Comparison of ENCODE assay signal across 8 cellular contexts in genomic region chr3:100400424-100400781, GRCh38. TPM values are rescaled to one million over a fixed set of nuclear protein-coding genes. Genes with fewer than 3 reads are reported as not detected.
DNase-seq lines count a peak whose midpoint lies in the region; ATAC-seq and TF ChIP-seq lines count a peak whose summit lies in the region.

No MANE protein-coding gene starts in this region.

- no peaks in the 10 kb centered on the region for H3K9me3 ChIP-seq in lower lobe of right lung

- H3K27ac ChIP-seq in 22Rv1 (peak overlapping the region; percentile 89), lower lobe of right lung (peak overlapping the region; percentile 89)

- peaks cover 40% of the 10 kb centered on the region for H3K4me1 ChIP-seq in lower lobe of right lung

- intact Hi-C loops in lower lobe of right lung (cut with DNase I), result no loop called here

- ATAC-seq in GM18873 (IDR thresholded peaks at IDR 0.05; ENCODE audit: low FRiP score, unreplicated experiment) (peak; percentile 7), HG03139 (IDR thresholded peaks at IDR 0.05; ENCODE audit: unreplicated experiment) (peak; percentile 3), lower lobe of right lung (peak; percentile 28 to 40)

- H3K4me3 ChIP-seq in lower lobe of right lung, result peak overlapping the region; percentile 85

- DNase-seq in T-helper 22 cell (ENCODE audit: low read depth) (peak; percentile 12), cerebellum (ENCODE audit: low spot score) (peak; percentile 7), lower lobe of right lung (no peak), NCI-H1694 treated with DMSO at 0.1 percent for 48 hours (lab: John Stamatoyannopoulos, UW) (no peak)
- DNase-seq in stimulated activated CD8-positive, alpha-beta memory T cell treated with anti-CD3 and anti-CD28 coated beads, Interleukin-7, amount 100 ng/mL, for 24 hours (ENCODE audit: low read depth), result peak; percentile 9

- TF ChIP-seq CTCF in 22Rv1 (IDR thresholded peaks at IDR 0.05) (no peak), lower lobe of right lung (IDR thresholded peaks at IDR 0.05) (no peak)

- no peaks in the 10 kb centered on the region for H3K36me3 ChIP-seq in lower lobe of right lung

- H3K27me3 ChIP-seq in lower lobe of right lung (ENCODE audit: low read depth), result no peaks in the 10 kb centered on the region

RNA-seq across cellular contexts. Expression of gene TOMM70, which starts 0.5 kb away (rescaled TPM):
- total RNA-seq in cerebellum (68.3 TPM), lower lobe of right lung (31.3 TPM)

RNA-seq across cellular contexts. Expression of gene LNP1, which starts 0.9 kb away (rescaled TPM):
- total RNA-seq in cerebellum, result 7.9 TPM
- 2.0 TPM for total RNA-seq in lower lobe of right lung

Comparison
In these comparisons a context has a peak if more than half of its experiments do, and no peak if none do; other contexts are left out.
1. DNase-seq: peak in T-helper 22 cell (single experiment), cerebellum (single experiment) and stimulated activated CD8-positive, alpha-beta memory T cell treated with anti-CD3 and anti-CD28 coated beads, Interleukin-7, amount 100 ng/mL, for 24 hours (single experiment); none in lower lobe of right lung (single experiment) and NCI-H1694 treated with DMSO at 0.1 percent for 48 hours (single experiment).
2. Peak in every context shown above with its lines, with median percentiles within 50 percentile points of each other: ATAC-seq.